ENCODE assay signal across 8 cellular contexts in genomic region chr17:57672205-57672632, GRCh38.
DNase-seq lines count a peak whose midpoint lies in the region; ATAC-seq and TF ChIP-seq lines count a peak whose summit lies in the region.

No MANE protein-coding gene starts in this region.

- intact Hi-C loops in left colon (cut with DNase I, micrococcal nuclease): loop anchor here (2.0 to 10.0 kb wide), 3 partner anchors 80 to 429 kb away; no protein-coding TSS in a partner anchor

- DNase-seq in ACHN (peak; percentile 48), HT1080 (ENCODE audit: low read depth) (peak; percentile 84), iris pigment epithelial cell (ENCODE audit: low read depth) (peak; percentile 69), MM.1S (no peak), left colon (no peak), HuH-7.5 (ENCODE audit: low spot score) (no peak)
- DNase-seq in activated CD8-positive, alpha-beta memory T cell treated with anti-CD3 and anti-CD28 coated beads, Interleukin-2, amount 50 U/mL, for 1 hour (ENCODE audit: extremely low read depth): peak; percentile 11

- no peaks in the 10 kb centered on the region for H3K9me2 ChIP-seq in MM.1S (replicated peaks; ENCODE audit: insufficient read depth, low read length)

- no peak for TF ChIP-seq CTCF in MM.1S (IDR thresholded peaks at IDR 0.05; ENCODE audit: low read length)

- no peaks in the 10 kb centered on the region for H3F3A ChIP-seq in MM.1S (ENCODE audit: insufficient read depth, low read length)

- H3K4me2 ChIP-seq in MM.1S (ENCODE audit: low read depth, low read length): no peak overlapping the region

- H2AFZ ChIP-seq in MM.1S (ENCODE audit: low read length): no peak overlapping the region

- no peaks in the 10 kb centered on the region for H3K4me1 ChIP-seq in MM.1S (ENCODE audit: low read length)

- H3K9me3 ChIP-seq in MM.1S (replicated peaks; ENCODE audit: insufficient read depth, low read length): no peaks in the 10 kb centered on the region

- H4K20me1 ChIP-seq in MM.1S (ENCODE audit: insufficient read depth, low read length): no peaks in the 10 kb centered on the region

- no peaks in the 10 kb centered on the region for H3K27me3 ChIP-seq in MM.1S (replicated peaks; ENCODE audit: insufficient read depth, low read length)

- H3K27ac ChIP-seq in MM.1S (ENCODE audit: low read length): no peak overlapping the region

- in situ Hi-C loops in ACHN (cut with HindIII; ENCODE audit: low pct_ligation_motif_present, low pct_unique_long_range_greater_than_20kb, low sequenced_read_pairs): no loop called here

- H3K36me3 ChIP-seq in MM.1S (replicated peaks; ENCODE audit: insufficient read depth, low read length): no peaks in the 10 kb centered on the region

- H3K9ac ChIP-seq in MM.1S (ENCODE audit: low read length): no peak overlapping the region

- ATAC-seq in HG02642 (IDR thresholded peaks at IDR 0.05; ENCODE audit: poor library complexity, unreplicated experiment): no peak
- no peak for ATAC-seq in left colon

- H3K4me3 ChIP-seq in MM.1S (ENCODE audit: low read length): no peak overlapping the region

- H3K79me2 ChIP-seq in MM.1S (ENCODE audit: low read length): no peaks in the 10 kb centered on the region

Comparison
In these comparisons a context has a peak if more than half of its experiments do, and no peak if none do; other contexts are left out.
1. DNase-seq: peak in ACHN (single experiment), HT1080 (single experiment), activated CD8-positive, alpha-beta memory T cell treated with anti-CD3 and anti-CD28 coated beads, Interleukin-2, amount 50 U/mL, for 1 hour (single experiment) and iris pigment epithelial cell (single experiment); none in MM.1S (single experiment), left colon (0 of 2) and HuH-7.5 (single experiment).